In genomic region chr3:186108941-186109865, GRCh38 we compare ENCODE assay signal across 1 cellular context.
TF ChIP-seq lines count a peak whose summit lies in the region.

ETV5 (minus strand) TSS chr3:186109089; CDS start chr3:186105868, 3,221 bp downstream.

TF ChIP-seq in HepG2, 621 proteins besides CTCF, POLR2A, EP300 and RAD21 (continued from another document):
- TF ChIP-seq PRDM15 (CRISPR knock-in tag; IDR thresholded peaks at IDR 0.05), result peak; percentile 51; the same call in 1 of the 2 replicates
- TF ChIP-seq PHF8 (CRISPR knock-in tag; IDR thresholded peaks at IDR 0.05), result peak; percentile 39
- TF ChIP-seq ESRRA (CRISPR knock-in tag; IDR thresholded peaks at IDR 0.05; ENCODE audit: low read depth), result peak; percentile 40; the same call in 1 of the 2 replicates
- TF ChIP-seq SALL1 (CRISPR knock-in tag; IDR thresholded peaks at IDR 0.05), result peak; percentile 75
- TF ChIP-seq ZNF557 (CRISPR knock-in tag; IDR thresholded peaks at IDR 0.05), result no peak
- TF ChIP-seq ARNTL (CRISPR knock-in tag; IDR thresholded peaks at IDR 0.05), result peak; percentile 51; the same call in 1 of the 2 replicates
- TF ChIP-seq FOXA3 (CRISPR knock-in tag; IDR thresholded peaks at IDR 0.05), result peak; percentile 85
- TF ChIP-seq ZNF713 (CRISPR knock-in tag; IDR thresholded peaks at IDR 0.05), result no peak
- peak; percentile 97 for TF ChIP-seq FOXK1 (CRISPR knock-in tag; IDR thresholded peaks at IDR 0.05; ENCODE audit: borderline replicate concordance, low read depth)
- 0 out of 2 replicates have a peak, but pooled peaks have one; percentile 9 for TF ChIP-seq ZBTB34 (CRISPR knock-in tag; IDR thresholded peaks at IDR 0.05)
- peak; percentile 45 for TF ChIP-seq PHF21A (CRISPR knock-in tag; IDR thresholded peaks at IDR 0.05)
- TF ChIP-seq, protein P1, sequence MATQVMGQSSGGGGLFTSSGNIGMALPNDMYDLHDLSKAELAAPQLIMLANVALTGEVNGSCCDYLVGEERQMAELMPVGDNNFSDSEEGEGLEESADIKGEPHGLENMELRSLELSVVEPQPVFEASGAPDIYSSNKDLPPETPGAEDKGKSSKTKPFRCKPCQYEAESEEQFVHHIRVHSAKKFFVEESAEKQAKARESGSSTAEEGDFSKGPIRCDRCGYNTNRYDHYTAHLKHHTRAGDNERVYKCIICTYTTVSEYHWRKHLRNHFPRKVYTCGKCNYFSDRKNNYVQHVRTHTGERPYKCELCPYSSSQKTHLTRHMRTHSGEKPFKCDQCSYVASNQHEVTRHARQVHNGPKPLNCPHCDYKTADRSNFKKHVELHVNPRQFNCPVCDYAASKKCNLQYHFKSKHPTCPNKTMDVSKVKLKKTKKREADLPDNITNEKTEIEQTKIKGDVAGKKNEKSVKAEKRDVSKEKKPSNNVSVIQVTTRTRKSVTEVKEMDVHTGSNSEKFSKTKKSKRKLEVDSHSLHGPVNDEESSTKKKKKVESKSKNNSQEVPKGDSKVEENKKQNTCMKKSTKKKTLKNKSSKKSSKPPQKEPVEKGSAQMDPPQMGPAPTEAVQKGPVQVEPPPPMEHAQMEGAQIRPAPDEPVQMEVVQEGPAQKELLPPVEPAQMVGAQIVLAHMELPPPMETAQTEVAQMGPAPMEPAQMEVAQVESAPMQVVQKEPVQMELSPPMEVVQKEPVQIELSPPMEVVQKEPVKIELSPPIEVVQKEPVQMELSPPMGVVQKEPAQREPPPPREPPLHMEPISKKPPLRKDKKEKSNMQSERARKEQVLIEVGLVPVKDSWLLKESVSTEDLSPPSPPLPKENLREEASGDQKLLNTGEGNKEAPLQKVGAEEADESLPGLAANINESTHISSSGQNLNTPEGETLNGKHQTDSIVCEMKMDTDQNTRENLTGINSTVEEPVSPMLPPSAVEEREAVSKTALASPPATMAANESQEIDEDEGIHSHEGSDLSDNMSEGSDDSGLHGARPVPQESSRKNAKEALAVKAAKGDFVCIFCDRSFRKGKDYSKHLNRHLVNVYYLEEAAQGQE (IDR thresholded peaks at IDR 0.05; ENCODE audit: borderline replicate concordance in 1 of 2, low read depth in 1 of 2, low read length in 2 of 2), result peak in 1 of 2 experiments; percentile 69; a peak in 1 of 4 replicates
- TF ChIP-seq, protein P2, sequence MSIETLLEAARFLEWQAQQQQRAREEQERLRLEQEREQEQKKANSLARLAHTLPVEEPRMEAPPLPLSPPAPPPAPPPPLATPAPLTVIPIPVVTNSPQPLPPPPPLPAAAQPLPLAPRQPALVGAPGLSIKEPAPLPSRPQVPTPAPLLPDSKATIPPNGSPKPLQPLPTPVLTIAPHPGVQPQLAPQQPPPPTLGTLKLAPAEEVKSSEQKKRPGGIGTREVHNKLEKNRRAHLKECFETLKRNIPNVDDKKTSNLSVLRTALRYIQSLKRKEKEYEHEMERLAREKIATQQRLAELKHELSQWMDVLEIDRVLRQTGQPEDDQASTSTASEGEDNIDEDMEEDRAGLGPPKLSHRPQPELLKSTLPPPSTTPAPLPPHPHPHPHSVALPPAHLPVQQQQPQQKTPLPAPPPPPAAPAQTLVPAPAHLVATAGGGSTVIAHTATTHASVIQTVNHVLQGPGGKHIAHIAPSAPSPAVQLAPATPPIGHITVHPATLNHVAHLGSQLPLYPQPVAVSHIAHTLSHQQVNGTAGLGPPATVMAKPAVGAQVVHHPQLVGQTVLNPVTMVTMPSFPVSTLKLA (IDR thresholded peaks at IDR 0.05), result 0 out of 2 replicates have a peak, but pooled peaks have one; percentile 29
- TF ChIP-seq HOXA3 (CRISPR knock-in tag; IDR thresholded peaks at IDR 0.05), result peak; percentile 75
- TF ChIP-seq MYPOP (CRISPR knock-in tag; IDR thresholded peaks at IDR 0.05), result peak; percentile 73
- TF ChIP-seq TBX2 (CRISPR knock-in tag; IDR thresholded peaks at IDR 0.05; ENCODE audit: borderline replicate concordance), result peak; percentile 49; the same call in 1 of the 2 replicates
- TF ChIP-seq ZSCAN21 (CRISPR knock-in tag; IDR thresholded peaks at IDR 0.05; ENCODE audit: borderline replicate concordance), result peak; percentile 70
- TF ChIP-seq TCF12 (IDR thresholded peaks at IDR 0.05), result no peak
- 0 out of 2 replicates have a peak, but pooled peaks have one; percentile 48 for TF ChIP-seq TCF12 (CRISPR knock-in tag; IDR thresholded peaks at IDR 0.05)
- no peak for TF ChIP-seq ZNF879 (CRISPR knock-in tag; IDR thresholded peaks at IDR 0.05)
- TF ChIP-seq NFYB (CRISPR knock-in tag; IDR thresholded peaks at IDR 0.05), result peak; percentile 94
- peak; percentile 43; the same call in 1 of the 2 replicates for TF ChIP-seq SIN3A (IDR thresholded peaks at IDR 0.05; ENCODE audit: borderline replicate concordance, low read depth, low read length)
- 0 out of 2 replicates have a peak, but pooled peaks have one; percentile 9 for TF ChIP-seq ZNF563 (CRISPR knock-in tag; IDR thresholded peaks at IDR 0.05)
- peak; percentile 47; the same call in 1 of the 2 replicates for TF ChIP-seq KMT2A (CRISPR knock-in tag; IDR thresholded peaks at IDR 0.05)
- TF ChIP-seq SRSF1 (optimal IDR thresholded peaks at IDR 0.05; ENCODE audit: low read depth, low read length), result peak; percentile 8
- 0 out of 2 replicates have a peak, but pooled peaks have one; percentile 45 for TF ChIP-seq SNAI1 (CRISPR knock-in tag; IDR thresholded peaks at IDR 0.05; ENCODE audit: borderline replicate concordance)
- 0 out of 2 replicates have a peak, but pooled peaks have one; percentile 14 for TF ChIP-seq REL (CRISPR knock-in tag; conservative IDR thresholded peaks at IDR 0.05)
- TF ChIP-seq ZNF329 (CRISPR knock-in tag; IDR thresholded peaks at IDR 0.05; ENCODE audit: low read depth), result peak; percentile 42; the same call in 1 of the 2 replicates
- peak; percentile 71 for TF ChIP-seq MED1 (CRISPR knock-in tag; IDR thresholded peaks at IDR 0.05)
- TF ChIP-seq ZNF83 (CRISPR knock-in tag; IDR thresholded peaks at IDR 0.05; ENCODE audit: borderline replicate concordance), result peak; percentile 32; the same call in 1 of the 2 replicates
- TF ChIP-seq SMAD1 (CRISPR knock-in tag; IDR thresholded peaks at IDR 0.05; ENCODE audit: borderline replicate concordance, low read depth), result no peak
- TF ChIP-seq ZNF792 (CRISPR knock-in tag; IDR thresholded peaks at IDR 0.05), result peak; percentile 31; the same call in 1 of the 2 replicates
- 0 out of 2 replicates have a peak, but pooled peaks have one; percentile 22 for TF ChIP-seq ZNF12 (CRISPR knock-in tag; IDR thresholded peaks at IDR 0.05)
- peak; percentile 11; the same call in 1 of the 2 replicates for TF ChIP-seq CREM (IDR thresholded peaks at IDR 0.05)
- no peak for TF ChIP-seq CREM (CRISPR knock-in tag; IDR thresholded peaks at IDR 0.05)
- TF ChIP-seq ZNF547 (CRISPR knock-in tag; IDR thresholded peaks at IDR 0.05), result no peak
- TF ChIP-seq HNRNPK (IDR thresholded peaks at IDR 0.05; ENCODE audit: low read depth, low read length, poor library complexity, severe bottlenecking), result peak; percentile 74
- TF ChIP-seq ISX (CRISPR knock-in tag; conservative IDR thresholded peaks at IDR 0.05), result no peak
- peak; percentile 50; the same call in 1 of the 2 replicates for TF ChIP-seq HNF4A (CRISPR knock-in tag; IDR thresholded peaks at IDR 0.05)
- peak; percentile 9; the same call in 1 of the 2 replicates for TF ChIP-seq ZNF816 (CRISPR knock-in tag; IDR thresholded peaks at IDR 0.05; ENCODE audit: borderline replicate concordance)
- TF ChIP-seq RFX5 (IDR thresholded peaks at IDR 0.05; ENCODE audit: low read depth, low read length), result peak; percentile 14; the same call in 1 of the 2 replicates
- TF ChIP-seq DR1 (CRISPR knock-in tag; IDR thresholded peaks at IDR 0.05), result peak; percentile 42; the same call in 1 of the 2 replicates
- peak; percentile 26; the same call in 1 of the 2 replicates for TF ChIP-seq NCOR1 (IDR thresholded peaks at IDR 0.05; ENCODE audit: borderline replicate concordance, low read length)
- TF ChIP-seq MAFG (CRISPR knock-in tag; IDR thresholded peaks at IDR 0.05), result no peak
- TF ChIP-seq NFKB2 (CRISPR knock-in tag; IDR thresholded peaks at IDR 0.05; ENCODE audit: borderline replicate concordance), result no peak
- no peak for TF ChIP-seq POLR2AphosphoS2 (IDR thresholded peaks at IDR 0.05; ENCODE audit: low read depth, low read length)
- TF ChIP-seq ZNF780A (CRISPR knock-in tag; IDR thresholded peaks at IDR 0.05), result no peak
- peak; percentile 40; the same call in 1 of the 2 replicates for TF ChIP-seq ATF2 (CRISPR knock-in tag; IDR thresholded peaks at IDR 0.05)
- 0 out of 2 replicates have a peak, but pooled peaks have one; percentile 62 for TF ChIP-seq RFXAP (CRISPR knock-in tag; IDR thresholded peaks at IDR 0.05; ENCODE audit: borderline replicate concordance)
- TF ChIP-seq SP4 (CRISPR knock-in tag; IDR thresholded peaks at IDR 0.05), result peak; percentile 89
- 0 out of 2 replicates have a peak, but pooled peaks have one; percentile 47 for TF ChIP-seq TMF1 (CRISPR knock-in tag; IDR thresholded peaks at IDR 0.05; ENCODE audit: low read depth)
- TF ChIP-seq TGIF2 (CRISPR knock-in tag; IDR thresholded peaks at IDR 0.05), result peak; percentile 38; the same call in 1 of the 2 replicates
- peak; percentile 83 for TF ChIP-seq SPEN (CRISPR knock-in tag; IDR thresholded peaks at IDR 0.05; ENCODE audit: low read depth)
- TF ChIP-seq SP2 (CRISPR knock-in tag; IDR thresholded peaks at IDR 0.05), result peak; percentile 95
- no peak for TF ChIP-seq E2F5 (CRISPR knock-in tag; conservative IDR thresholded peaks at IDR 0.05)
- TF ChIP-seq ZNF431 (CRISPR knock-in tag; IDR thresholded peaks at IDR 0.05; ENCODE audit: borderline replicate concordance, low read depth), result peak; percentile 17; the same call in 1 of the 2 replicates
- TF ChIP-seq MYC (CRISPR knock-in tag; IDR thresholded peaks at IDR 0.05; ENCODE audit: borderline replicate concordance), result peak; percentile 69; the same call in 1 of the 2 replicates
- TF ChIP-seq CEBPB (IDR thresholded peaks at IDR 0.05; ENCODE audit: borderline replicate concordance, low read depth, low read length), result peak; percentile 30; the same call in 1 of the 2 replicates
- peak; percentile 43; the same call in 1 of the 2 replicates for TF ChIP-seq ZSCAN9 (CRISPR knock-in tag; IDR thresholded peaks at IDR 0.05; ENCODE audit: borderline replicate concordance)
